ENCODE assay signal across 2 cellular contexts in genomic region chr3:166967714-166968113, GRCh38.
DNase-seq lines count a peak whose midpoint lies in the region; ATAC-seq, FAIRE-seq and TF ChIP-seq lines count a peak whose summit lies in the region.
"Not testable (repeated sequence)": the region's sequence is repeated elsewhere in the genome, so short reads cannot be mapped to it uniquely, and the experiment has no call there.

No MANE protein-coding gene starts in this region.

- TF ChIP-seq RAD21 in A549 (conservative IDR thresholded peaks at IDR 0.05 in 1 of 2, IDR thresholded peaks at IDR 0.05 in 1 of 2): not testable (repeated sequence)

- TF ChIP-seq EP300 in A549 (IDR thresholded peaks at IDR 0.05): not testable (repeated sequence)

- not testable (repeated sequence) for H3K4me3 ChIP-seq in A549; HEK293 (ENCODE audit: low read depth, low read length)

- not testable (repeated sequence) for FAIRE-seq in A549 (lab: Jason Lieb, UNC)

- not testable (repeated sequence) for H3K4me1 ChIP-seq in A549; HEK293 (ENCODE audit: control insufficient read depth, insufficient read depth, low read length)

- not testable (repeated sequence) for H3K36me3 ChIP-seq in HEK293 (ENCODE audit: control insufficient read depth in 2 of 2, insufficient read depth in 1 of 2, low read length in 2 of 2)

- H3K4me2 ChIP-seq in A549: not testable (repeated sequence)

- TF ChIP-seq POLR2A in A549 (IDR thresholded peaks at IDR 0.05; ENCODE audit: low read length): not testable (repeated sequence)

- ATAC-seq in A549: not testable (repeated sequence)

- TF ChIP-seq CTCF in A549 (IDR thresholded peaks at IDR 0.05); HEK293 (tag by site-specific recombination; IDR thresholded peaks at IDR 0.05): not testable (repeated sequence)

- not testable (repeated sequence) for DNase-seq in A549 (ENCODE audit: low read depth in 1 of 2, low spot score in 1 of 2)

- H3K27ac ChIP-seq in A549; HEK293 (ENCODE audit: extremely low read depth, low read depth, low read length): not testable (repeated sequence)

- CTCF ChIA-PET in A549 (lab: Yijun Ruan, JAX); HEK293 (lab: Yijun Ruan, JAX): not testable (repeated sequence)

- POLR2A ChIA-PET in A549 (lab: Yijun Ruan, JAX); HEK293 (lab: Yijun Ruan, JAX): not testable (repeated sequence)

- H3K9me3 ChIP-seq in A549; HEK293 (ENCODE audit: control insufficient read depth, insufficient read depth, low read depth, low read length): not testable (repeated sequence)

- WGBS in A549 (ENCODE audit: missing lambda C conversion rate): 75% methylated on average over 8 of the region's 8 CpGs

TF ChIP-seq in A549, 52 proteins besides CTCF, POLR2A, EP300 and RAD21:
- TF ChIP-seq ZC3H11A (IDR thresholded peaks at IDR 0.05): peak; percentile 43; the same call in 1 of the 2 replicates

TF ChIP-seq in HEK293, 187 proteins besides CTCF, POLR2A, EP300 and RAD21:
- TF ChIP-seq REST (tag by site-specific recombination; IDR thresholded peaks at IDR 0.05) (0 out of 2 replicates have a peak, but pooled peaks have one; percentile 50), ZNF654 (tag by site-specific recombination; IDR thresholded peaks at IDR 0.05; ENCODE audit: low read depth) (peak; percentile 19; the same call in 1 of the 2 replicates), ZNF394 (tag by site-specific recombination; IDR thresholded peaks at IDR 0.05; ENCODE audit: borderline replicate concordance) (peak; percentile 66; the same call in 1 of the 2 replicates), ZNF623 (tag by site-specific recombination; IDR thresholded peaks at IDR 0.05) (peak; percentile 54), ZNF433 (tag by site-specific recombination; IDR thresholded peaks at IDR 0.05; ENCODE audit: low read depth) (peak; percentile 40; the same call in 1 of the 2 replicates), ZNF555 (tag by site-specific recombination; conservative IDR thresholded peaks at IDR 0.05) (peak; percentile 51), ZNF518A (tag by site-specific recombination; conservative IDR thresholded peaks at IDR 0.05; ENCODE audit: low read depth) (peak; percentile 54; the same call in 1 of the 2 replicates), ZBTB11 (tag by site-specific recombination; conservative IDR thresholded peaks at IDR 0.05; ENCODE audit: low read depth) (peak; percentile 40; the same call in 1 of the 2 replicates), ZNF140 (tag by site-specific recombination; IDR thresholded peaks at IDR 0.05) (peak; percentile 26; the same call in 1 of the 2 replicates), ZNF558 (tag by site-specific recombination; IDR thresholded peaks at IDR 0.05) (peak; percentile 36; the same call in 1 of the 2 replicates), ZNF426 (tag by site-specific recombination; IDR thresholded peaks at IDR 0.05) (peak; percentile 65)
